8 cellular contexts compared by ENCODE assay signal in genomic region chr7:73433924-73434700, GRCh38. TPM values are rescaled to one million over a fixed set of nuclear protein-coding genes. Genes with fewer than 3 reads are reported as not detected.
A peak's percentile ranks its signal among the peaks of the same experiment; 100 is the strongest.
DNase-seq lines count a peak whose midpoint lies in the region; ATAC-seq and TF ChIP-seq lines count a peak whose summit lies in the region.

No MANE protein-coding gene starts in this region.

- DNase-seq in activated gamma-delta T cell (lab: John Stamatoyannopoulos, UW) (peak; percentile 26), activated gamma-delta T cell treated with Interleukin-2 at 50 U/mL for 16 hours (no peak), smooth muscle cell (lab: John Stamatoyannopoulos, UW; ENCODE audit: unreplicated experiment) (no peak), OCI-M2 (lab: John Stamatoyannopoulos, UW; ENCODE audit: unreplicated experiment) (no peak), epidermal melanocyte (ENCODE audit: insufficient read length, low spot score) (no peak)
- DNase-seq in effector memory CD4-positive, alpha-beta T cell, result no peak
- no peak for DNase-seq in NK-92 treated with Interleukin-12 subunit alpha and Interleukin-12 subunit beta, amount 100 ng/mL, for 24 hours (lab: John Stamatoyannopoulos, UW)

- 69% methylated on average over 73 of the region's 110 CpGs for WGBS in smooth muscle cell (ENCODE audit: low lambda C conversion rate)

- H3K4me2 ChIP-seq in smooth muscle cell, result peak overlapping the region; percentile 78

- H4K20me1 ChIP-seq in smooth muscle cell (ENCODE audit: low read depth), result no peaks in the 10 kb centered on the region

- H3K4me3 ChIP-seq in effector memory CD4-positive, alpha-beta T cell (ENCODE audit: insufficient read depth, low read depth, low read length, poor library complexity, severe bottlenecking), result peak overlapping the region; percentile 29
- peak overlapping the region; percentile 57 for H3K4me3 ChIP-seq in smooth muscle cell

- TF ChIP-seq CTCF in smooth muscle cell (IDR thresholded peaks at IDR 0.05; ENCODE audit: borderline replicate concordance, insufficient read depth, poor library complexity, severe bottlenecking), result no peak

- ATAC-seq in HG03520 (IDR thresholded peaks at IDR 0.05; ENCODE audit: unreplicated experiment), result peak; percentile 4

- H3K9me3 ChIP-seq in effector memory CD4-positive, alpha-beta T cell (ENCODE audit: control insufficient read depth, low read length), result no peaks in the 10 kb centered on the region
- no peaks in the 10 kb centered on the region for H3K9me3 ChIP-seq in smooth muscle cell (replicated peaks; ENCODE audit: low read depth)

- H3K36me3 ChIP-seq in effector memory CD4-positive, alpha-beta T cell (ENCODE audit: control insufficient read depth, insufficient read depth, low read length), result peaks cover under 1% of the 10 kb centered on the region
- no peaks in the 10 kb centered on the region for H3K36me3 ChIP-seq in smooth muscle cell (ENCODE audit: low read depth)

- no peaks in the 10 kb centered on the region for H3K27me3 ChIP-seq in effector memory CD4-positive, alpha-beta T cell (replicated peaks; ENCODE audit: control insufficient read depth, insufficient read depth, low read length, poor library complexity, severe bottlenecking)
- no peaks in the 10 kb centered on the region for H3K27me3 ChIP-seq in smooth muscle cell (ENCODE audit: low read depth)

- H3K79me2 ChIP-seq in smooth muscle cell (ENCODE audit: low read depth), result no peaks in the 10 kb centered on the region

- H3K27ac ChIP-seq in effector memory CD4-positive, alpha-beta T cell (ENCODE audit: insufficient read depth, low read length, poor library complexity, severe bottlenecking), result no peak overlapping the region
- H3K27ac ChIP-seq in smooth muscle cell (ENCODE audit: low read depth), result no peak overlapping the region

- no peak overlapping the region for H2AFZ ChIP-seq in smooth muscle cell (ENCODE audit: low read depth)

- H3F3A ChIP-seq in smooth muscle cell (ENCODE audit: low read depth), result no peaks in the 10 kb centered on the region

- no peak overlapping the region for H3K9ac ChIP-seq in smooth muscle cell (ENCODE audit: low read depth)

- peaks cover 3% of the 10 kb centered on the region for H3K4me1 ChIP-seq in effector memory CD4-positive, alpha-beta T cell (ENCODE audit: control insufficient read depth, insufficient read depth, low read length, poor library complexity, severe bottlenecking)
- no peaks in the 10 kb centered on the region for H3K4me1 ChIP-seq in smooth muscle cell (ENCODE audit: low read depth)

RNA-seq across cellular contexts. Expression of gene FZD9, which starts 0.5 kb away (rescaled TPM):
- 0.58 and 1.3 TPM in 2 replicates for total RNA-seq in smooth muscle cell
- polyA plus RNA-seq in smooth muscle cell, result 1.6 and 3.3 TPM in 2 replicates
